In genomic region chr15:75407083-75407482, GRCh38 we compare ENCODE assay signal across 17 cellular contexts. TPM values are rescaled to one million over a fixed set of nuclear protein-coding genes. Genes with fewer than 3 reads are reported as not detected.
DNase-seq lines count a peak whose midpoint lies in the region; ATAC-seq and TF ChIP-seq lines count a peak whose summit lies in the region.
"Had no signal": no experiment of that assay in that cellular context is flagged by ENCODE, and none has a peak within 500 bp of the region (broad histone marks: within the 10 kb centered on the region; RNA-seq: fewer than 3 reads in every experiment).

No MANE protein-coding gene starts in this region.

- peaks cover 95% of the 10 kb centered on the region for H3K36me3 Mint-ChIP-seq in activated T-cell treated with anti-CD3 and anti-CD28 coated beads, Interleukin-2, amount 50 U/mL, for 24 hours (ENCODE audit: low read depth)
- H3K36me3 Mint-ChIP-seq in T-helper 2 cell treated with Interferon-gamma antibody and Interleukin-4, amounts not matched to agents 5 μg/mL and 100 μg/mL, for 36 hours (ENCODE audit: low read depth) = peaks cover 63% of the 10 kb centered on the region
- H3K36me3 Mint-ChIP-seq in activated naive CD8-positive, alpha-beta T cell treated with anti-CD3 and anti-CD28 coated beads, Interleukin-2, amount 50 U/mL, for 24 hours (ENCODE audit: low read depth) = peaks cover 60% of the 10 kb centered on the region

- H3K36me3 ChIP-seq in HEK293 (ENCODE audit: control insufficient read depth in 2 of 2, insufficient read depth in 1 of 2, low read length in 2 of 2) (peaks cover 95 to 98% of the 10 kb centered on the region in 2 experiments), heart left ventricle (peaks cover 6 to 100% (median 100%) of the 10 kb centered on the region in 9 donors)

- intact Hi-C loops in heart left ventricle (cut with DNase I) = no loop called here

- peaks cover 47% of the 10 kb centered on the region for H3K4me1 Mint-ChIP-seq in activated T-cell treated with anti-CD3 and anti-CD28 coated beads, Interleukin-2, amount 50 U/mL, for 24 hours (ENCODE audit: low read depth)
- H3K4me1 Mint-ChIP-seq in T-helper 2 cell treated with Interferon-gamma antibody and Interleukin-4, amounts not matched to agents 5 μg/mL and 100 μg/mL, for 36 hours (ENCODE audit: low read depth) = peaks cover 25% of the 10 kb centered on the region
- peaks cover 21% of the 10 kb centered on the region for H3K4me1 Mint-ChIP-seq in activated naive CD8-positive, alpha-beta T cell treated with anti-CD3 and anti-CD28 coated beads, Interleukin-2, amount 50 U/mL, for 24 hours
- H3K4me1 Mint-ChIP-seq: GM23338 had no signal

- no peak overlapping the region for H3K4me3 ChIP-seq in HEK293 (ENCODE audit: low read depth, low read length)
- no peak overlapping the region for H3K4me3 ChIP-seq in heart left ventricle
- H3K4me3 ChIP-seq: BLaER1, GM23338 had no signal

- H3K27ac Mint-ChIP-seq in activated T-cell treated with anti-CD3 and anti-CD28 coated beads, Interleukin-2, amount 50 U/mL, for 24 hours = peak overlapping the region; percentile 90
- peak overlapping the region; percentile 8 for H3K27ac Mint-ChIP-seq in T-helper 2 cell treated with Interferon-gamma antibody and Interleukin-4, amounts not matched to agents 5 μg/mL and 100 μg/mL, for 36 hours
- H3K27ac Mint-ChIP-seq in activated naive CD8-positive, alpha-beta T cell treated with anti-CD3 and anti-CD28 coated beads, Interleukin-2, amount 50 U/mL, for 24 hours = peak overlapping the region; percentile 57
- H3K27ac Mint-ChIP-seq: GM23338 had no signal

- CTCF ChIA-PET in HEK293 (lab: Yijun Ruan, JAX) = interaction anchor here (3.3 kb wide), 1 partner anchor 40 kb away, joined by 13 read pairs; no protein-coding TSS in a partner anchor

- H3K27me3 ChIP-seq in heart left ventricle = no peaks in the 10 kb centered on the region
- H3K27me3 ChIP-seq: BLaER1 had no signal

- H3K9me3 ChIP-seq in HEK293 (ENCODE audit: control insufficient read depth, insufficient read depth, low read depth, low read length) (no peaks in the 10 kb centered on the region), heart left ventricle (no peaks in the 10 kb centered on the region)
- H3K9me3 ChIP-seq: BLaER1 had no signal

- no peak for TF ChIP-seq CTCF in HEK293 (tag by site-specific recombination; IDR thresholded peaks at IDR 0.05)
- no peak for TF ChIP-seq CTCF in heart left ventricle (IDR thresholded peaks at IDR 0.05)

- ATAC-seq in activated naive CD8-positive, alpha-beta T cell treated with anti-CD3 and anti-CD28 coated beads, Interleukin-2, amount 50 U/mL, for 24 hours = peak; percentile 57
- no peak for ATAC-seq in HG03196 (IDR thresholded peaks at IDR 0.05; ENCODE audit: unreplicated experiment)
- ATAC-seq in GM18498 (IDR thresholded peaks at IDR 0.05; ENCODE audit: unreplicated experiment) = no peak
- no peak for ATAC-seq in heart left ventricle
- ATAC-seq: GM23338, Right ventricle myocardium inferior had no signal

- no peak for TF ChIP-seq POLR2A in heart left ventricle (IDR thresholded peaks at IDR 0.05)

- DNase-seq in activated T-cell treated with anti-CD3 and anti-CD28 coated beads, Interleukin-2, amount 50 U/mL, for 24 hours = no peak
- no peak for DNase-seq in activated T-cell treated with anti-CD3 and anti-CD28 coated beads, Interleukin-2, amount 50 U/mL, for 48 hours
- no peak for DNase-seq in T-helper 2 cell treated with Interferon-gamma antibody and Interleukin-4, amounts not matched to agents 5 μg/mL and 100 μg/mL, for 36 hours (ENCODE audit: low spot score)
- no peak for DNase-seq in activated naive CD8-positive, alpha-beta T cell treated with anti-CD3 and anti-CD28 coated beads, Interleukin-2, amount 50 U/mL, for 24 hours
- no peak for DNase-seq in heart left ventricle
- DNase-seq: CD4-positive, alpha-beta memory T cell; GF-D8; HCEC 1CT; NCI-H1092 treated with DMSO at 0.1 percent for 48 hours; NCI-H146; NCI-H2029 treated with DMSO at 0.1 percent for 48 hours had no signal

- peak overlapping the region; percentile 29 for H3K4me3 Mint-ChIP-seq in activated T-cell treated with anti-CD3 and anti-CD28 coated beads, Interleukin-2, amount 50 U/mL, for 24 hours
- H3K4me3 Mint-ChIP-seq in T-helper 2 cell treated with Interferon-gamma antibody and Interleukin-4, amounts not matched to agents 5 μg/mL and 100 μg/mL, for 36 hours = no peak overlapping the region
- no peak overlapping the region for H3K4me3 Mint-ChIP-seq in activated naive CD8-positive, alpha-beta T cell treated with anti-CD3 and anti-CD28 coated beads, Interleukin-2, amount 50 U/mL, for 24 hours
- H3K4me3 Mint-ChIP-seq: CD4-positive, alpha-beta memory T cell; GM23338 had no signal

- H3K27me3 Mint-ChIP-seq in activated T-cell treated with anti-CD3 and anti-CD28 coated beads, Interleukin-2, amount 50 U/mL, for 24 hours = no peaks in the 10 kb centered on the region
- H3K27me3 Mint-ChIP-seq in T-helper 2 cell treated with Interferon-gamma antibody and Interleukin-4, amounts not matched to agents 5 μg/mL and 100 μg/mL, for 36 hours (ENCODE audit: low read depth) = no peaks in the 10 kb centered on the region
- H3K27me3 Mint-ChIP-seq in activated naive CD8-positive, alpha-beta T cell treated with anti-CD3 and anti-CD28 coated beads, Interleukin-2, amount 50 U/mL, for 24 hours = no peaks in the 10 kb centered on the region
- H3K27me3 Mint-ChIP-seq: CD4-positive, alpha-beta memory T cell had no signal

- H3K9me3 Mint-ChIP-seq in activated T-cell treated with anti-CD3 and anti-CD28 coated beads, Interleukin-2, amount 50 U/mL, for 24 hours = no peaks in the 10 kb centered on the region
- no peaks in the 10 kb centered on the region for H3K9me3 Mint-ChIP-seq in T-helper 2 cell treated with Interferon-gamma antibody and Interleukin-4, amounts not matched to agents 5 μg/mL and 100 μg/mL, for 36 hours
- no peaks in the 10 kb centered on the region for H3K9me3 Mint-ChIP-seq in activated naive CD8-positive, alpha-beta T cell treated with anti-CD3 and anti-CD28 coated beads, Interleukin-2, amount 50 U/mL, for 24 hours
- H3K9me3 Mint-ChIP-seq: CD4-positive, alpha-beta memory T cell; GM23338 had no signal

- H3K27ac ChIP-seq in HEK293 (ENCODE audit: extremely low read depth, low read depth, low read length) (peak overlapping the region; percentile 5; the same call in 1 of the 2 replicates), heart left ventricle (no peak overlapping the region)
- H3K27ac ChIP-seq: BLaER1 had no signal

- POLR2A ChIA-PET in HEK293 (lab: Yijun Ruan, JAX) = no interaction called here

- WGBS in heart left ventricle, 4 donors = 90 to 97% (median 95%) methylated on average over 1 of the region's 1 CpG

- no peaks in the 10 kb centered on the region for H3K4me1 ChIP-seq in HEK293 (ENCODE audit: control insufficient read depth, insufficient read depth, low read length)
- H3K4me1 ChIP-seq in heart left ventricle = no peaks in the 10 kb centered on the region
- H3K4me1 ChIP-seq: BLaER1 had no signal

TF ChIP-seq in HEK293, 187 proteins besides CTCF, POLR2A, EP300 and RAD21 (continues in another document):
- TF ChIP-seq ZNF174 (tag by site-specific recombination; IDR thresholded peaks at IDR 0.05) (no peak), ZSCAN16 (tag by site-specific recombination; IDR thresholded peaks at IDR 0.05) (no peak), ZNF18 (tag by site-specific recombination; IDR thresholded peaks at IDR 0.05) (no peak), ZNF157 (tag by site-specific recombination; IDR thresholded peaks at IDR 0.05) (no peak), GFI1B (tag by site-specific recombination; IDR thresholded peaks at IDR 0.05) (no peak), ZNF596 (tag by site-specific recombination; IDR thresholded peaks at IDR 0.05) (no peak), ZNF266 (tag by site-specific recombination; IDR thresholded peaks at IDR 0.05; ENCODE audit: low read depth) (no peak), ZNF10 (tag by site-specific recombination; IDR thresholded peaks at IDR 0.05) (no peak), ZNF510 (tag by site-specific recombination; IDR thresholded peaks at IDR 0.05; ENCODE audit: insufficient replicate concordance) (no peak), ZNF626 (tag by site-specific recombination; IDR thresholded peaks at IDR 0.05) (no peak), ZNF248 (tag by site-specific recombination; IDR thresholded peaks at IDR 0.05) (no peak), ZNF747 (tag by site-specific recombination; IDR thresholded peaks at IDR 0.05) (no peak), ZNF26 (tag by site-specific recombination; IDR thresholded peaks at IDR 0.05) (no peak)

RNA-seq across cellular contexts. Expression of gene MAN2C1, which starts 38.7 kb away (rescaled TPM):
- 100 to 1,000 TPM in 6 of 9 donors, 10 to 100 TPM in 3; 68.0 to 130 (median 111) TPM for total RNA-seq in heart left ventricle
- polyA plus RNA-seq in heart left ventricle = 100 to 1,000 TPM in 1 of 2 donors, 10 to 100 TPM in 1; 61.3 to 150 TPM

RNA-seq across cellular contexts. Expression of gene SIN3A, which starts 44.4 kb away (rescaled TPM):
- 10 to 100 TPM; 17.1 to 43.5 (median 31.8) TPM for total RNA-seq in heart left ventricle
- polyA plus RNA-seq in heart left ventricle = 10 to 100 TPM in 1 of 2 donors, 1 to 10 TPM in 1; 5.6 to 17.7 TPM

Comparison
In these comparisons a context has a peak if more than half of its experiments do, and no peak if none do; other contexts are left out.
1. H3K27ac Mint-ChIP-seq: peak in every context shown above with its lines; median percentile 90 in activated T-cell treated with anti-CD3 and anti-CD28 coated beads, Interleukin-2, amount 50 U/mL, for 24 hours; 57 in activated naive CD8-positive, alpha-beta T cell treated with anti-CD3 and anti-CD28 coated beads, Interleukin-2, amount 50 U/mL, for 24 hours; 8 in T-helper 2 cell treated with Interferon-gamma antibody and Interleukin-4, amounts not matched to agents 5 μg/mL and 100 μg/mL, for 36 hours.